In the genomic region with DNA sequence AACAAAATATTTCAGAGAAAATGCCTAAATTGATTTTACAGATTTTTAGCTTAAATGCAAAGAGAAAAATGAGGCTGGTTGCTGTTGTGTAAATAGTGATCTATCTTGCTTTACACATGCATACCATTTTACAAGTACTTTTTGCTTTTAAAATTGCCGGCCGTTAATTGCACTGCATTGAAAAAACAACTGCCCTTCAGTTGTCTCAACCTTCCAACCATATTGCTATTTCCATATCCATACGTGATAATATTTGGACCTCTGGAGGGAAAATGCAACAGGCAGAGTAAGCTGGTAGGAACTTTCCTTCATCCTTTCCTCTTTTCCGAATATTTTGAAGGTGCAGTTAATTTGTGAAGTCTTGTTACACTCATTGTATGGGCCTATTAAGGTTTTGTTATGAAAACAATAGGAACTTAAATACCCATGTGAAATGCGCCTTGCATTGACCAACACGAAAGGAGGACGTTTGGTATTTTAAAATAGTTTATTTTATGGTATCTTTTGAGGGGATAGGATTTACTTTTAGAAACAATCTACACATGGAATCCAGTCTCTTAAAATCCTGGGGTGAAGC, we compare ENCODE assay signal across 24 cellular contexts. TPM values are rescaled to one million over a fixed set of nuclear protein-coding genes. Genes with fewer than 3 reads are reported as not detected.
A peak's percentile ranks its signal among the peaks of the same experiment; 100 is the strongest.
DNase-seq lines count a peak whose midpoint lies in the region; ATAC-seq, FAIRE-seq and TF ChIP-seq lines count a peak whose summit lies in the region.
"Had no signal": no experiment of that assay in that cellular context is flagged by ENCODE, and none has a peak within 500 bp of the region (broad histone marks: within the 10 kb centered on the region; RNA-seq: fewer than 3 reads in every experiment).

No MANE protein-coding gene starts in this region.

- H2BK15ac ChIP-seq in H1 (ENCODE audit: low read length): no peak overlapping the region

- no peak overlapping the region for H4K91ac ChIP-seq in H1 (replicated peaks; ENCODE audit: insufficient read length, low read length)

- peaks cover 2% of the 10 kb centered on the region for H3K9me3 Mint-ChIP-seq in CD4-positive, alpha-beta T cell
- no peaks in the 10 kb centered on the region for H3K9me3 Mint-ChIP-seq in MCF 10A (ENCODE audit: unreplicated experiment)
- H3K9me3 Mint-ChIP-seq: memory B cell had no signal

- BruUV-seq in A673 (replicated peaks; lab: Mats Ljungman, UMichigan) (no TSS peak), MCF 10A (replicated peaks; lab: Mats Ljungman, UMichigan) (no TSS peak)

- peak overlapping the region; percentile 85 for H3K27ac Mint-ChIP-seq in CD4-positive, alpha-beta T cell
- no peak overlapping the region for H3K27ac Mint-ChIP-seq in MCF 10A (ENCODE audit: low read depth, unreplicated experiment)

- peaks cover 96 to 100% (median 99%) of the 10 kb centered on the region in 11 experiments for H3K27me3 ChIP-seq in BLaER1 treated with 17β-estradiol and CSF1 and Interleukin-3, amounts not matched to agents 10 nM and 100 nM
- H3K27me3 ChIP-seq in CD4-positive, alpha-beta T cell (ENCODE audit: control insufficient read depth, insufficient read depth, low read length): peaks cover 36% of the 10 kb centered on the region
- H3K27me3 ChIP-seq in Loucy (ENCODE audit: insufficient read depth, low read length, poor library complexity, severe bottlenecking) (no peaks in the 10 kb centered on the region), H1 (replicated peaks in 1 of 4; ENCODE audit: control insufficient read depth in 3 of 4, extremely low read depth in 1 of 4, insufficient read depth in 3 of 4, low read length in 3 of 4) (peaks cover 48 to 66% (median 59%) of the 10 kb centered on the region in 4 experiments), A673 (replicated peaks; ENCODE audit: insufficient read depth, low read depth, low read length, poor library complexity) (peaks cover 7% of the 10 kb centered on the region), esophagus muscularis mucosa (peaks cover 22 to 37% (median 33%) of the 10 kb centered on the region in 4 donors)

- ATAC-seq in CD4-positive, alpha-beta T cell (ENCODE audit: poor library complexity): no peak
- ATAC-seq: gastroesophageal sphincter, psoas muscle had no signal

- TF ChIP-seq EP300 in H1 (IDR thresholded peaks at IDR 0.05; ENCODE audit: borderline replicate concordance in 1 of 2, low read depth in 2 of 2, low read length in 2 of 2) (no peak), esophagus muscularis mucosa (IDR thresholded peaks at IDR 0.05) (no peak)

- FAIRE-seq in H1 (lab: Jason Lieb, UNC): peak; percentile 28

- peaks cover 15 to 34% (median 28%) of the 10 kb centered on the region in 10 experiments for H3K4me1 ChIP-seq in BLaER1 treated with 17β-estradiol and CSF1 and Interleukin-3, amounts not matched to agents 10 nM and 100 nM
- peaks cover 25% of the 10 kb centered on the region for H3K4me1 ChIP-seq in Loucy (ENCODE audit: insufficient read depth, low read length, poor library complexity, severe bottlenecking)
- H3K4me1 ChIP-seq in H1 (replicated peaks in 1 of 4; ENCODE audit: control insufficient read depth in 3 of 4, insufficient read depth in 4 of 4, low read length in 3 of 4): peaks cover 0 to 19% (median 8%) of the 10 kb centered on the region in 4 experiments; a peak in 6 of 7 replicates
- H3K4me1 ChIP-seq in A673 (ENCODE audit: insufficient read depth, low read length, poor library complexity, severe bottlenecking): peaks cover 4% of the 10 kb centered on the region
- H3K4me1 ChIP-seq in esophagus muscularis mucosa: peaks cover 24 to 34% (median 31%) of the 10 kb centered on the region in 4 donors

- peaks cover 35% of the 10 kb centered on the region for H3K4me1 Mint-ChIP-seq in CD4-positive, alpha-beta T cell (ENCODE audit: low read depth)
- no peaks in the 10 kb centered on the region for H3K4me1 Mint-ChIP-seq in MCF 10A (ENCODE audit: insufficient read depth, unreplicated experiment)

- peaks cover 73% of the 10 kb centered on the region for H3K79me2 ChIP-seq in Loucy (ENCODE audit: insufficient read depth, low read length)
- H3K79me2 ChIP-seq in H1 (ENCODE audit: control insufficient read depth in 1 of 2, insufficient read depth in 2 of 2, low read length in 2 of 2): no peaks in the 10 kb centered on the region

- TF ChIP-seq POLR2A in H1 (IDR thresholded peaks at IDR 0.05; ENCODE audit: control extremely low read depth in 1 of 2, low read depth in 2 of 2, low read length in 2 of 2) (no peak), esophagus muscularis mucosa (IDR thresholded peaks at IDR 0.05; ENCODE audit: low read depth) (no peak)

- H3K18ac ChIP-seq in H1 (ENCODE audit: extremely low read depth, low read length): no peak overlapping the region

- H3K23ac ChIP-seq in H1 (ENCODE audit: insufficient read length): no peak overlapping the region

- intact Hi-C loops in CD4-positive, alpha-beta T cell (cut with DNase I, micrococcal nuclease): loop anchor here in 1 of 2 experiments (5.0 kb wide), 1 partner anchor 75 kb away; no protein-coding TSS in a partner anchor
- intact Hi-C loops in A673 (cut with micrococcal nuclease; ENCODE audit: unreplicated experiment): no loop called here
- intact Hi-C loops in esophagus muscularis mucosa (cut with DNase I): no loop called here
- intact Hi-C loops in MCF 10A (cut with micrococcal nuclease): no loop called here

- no peaks in the 10 kb centered on the region for H3K9me2 ChIP-seq in Loucy (replicated peaks; ENCODE audit: low read depth, low read length)

- H3K56ac ChIP-seq in H1 (replicated peaks; ENCODE audit: insufficient read length, low read depth, low read length): no peak overlapping the region

- peak overlapping the region; percentile 71 to 94 (median 81); a peak in 21 of 22 replicates for H3K4me2 ChIP-seq in BLaER1 treated with 17β-estradiol and CSF1 and Interleukin-3, amounts not matched to agents 10 nM and 100 nM
- H3K4me2 ChIP-seq in Loucy (ENCODE audit: low read depth, low read length, poor library complexity, severe bottlenecking) (peak overlapping the region; percentile 62), H1 (ENCODE audit: insufficient read depth in 1 of 2, low read depth in 2 of 2, low read length in 2 of 2) (no peak overlapping the region)

- no peak overlapping the region for H2BK20ac ChIP-seq in H1 (ENCODE audit: low read length)

- CTCF ChIA-PET in CD4-positive, alpha-beta T cell (lab: Charles Lee): interaction anchor here (0.9 to 1.3 kb wide), 2 partner anchors 9 to 13 kb away, joined by 3 to 4 read pairs; a partner anchor contains a TSS
- CTCF ChIA-PET in H1 (lab: Charles Lee; ENCODE audit: partially characterized antibody): no interaction called here
- CTCF ChIA-PET in A673 (lab: Charles Lee): no interaction called here
- CTCF ChIA-PET in MCF 10A (lab: Yijun Ruan, JAX): interaction anchor here (0.7 kb wide), 1 partner anchor 9 kb away, joined by 3 read pairs; no protein-coding TSS in a partner anchor

- H2AK5ac ChIP-seq in H1 (ENCODE audit: low read depth, low read length): no peak overlapping the region

- H2AFZ ChIP-seq in Loucy (ENCODE audit: low read length) (no peak overlapping the region), H1 (ENCODE audit: low read length) (no peak overlapping the region)

- no peak overlapping the region for H2BK12ac ChIP-seq in H1 (ENCODE audit: low read depth, low read length)

- H3K4ac ChIP-seq in H1 (replicated peaks; ENCODE audit: insufficient read length, low read depth, low read length): no peak overlapping the region

- H3F3A ChIP-seq in Loucy (ENCODE audit: low read depth): peaks cover 8% of the 10 kb centered on the region; the same call in 1 of the 2 replicates

- peak overlapping the region; percentile 85 for H3K4me3 Mint-ChIP-seq in CD4-positive, alpha-beta T cell
- no peak overlapping the region for H3K4me3 Mint-ChIP-seq in MCF 10A (ENCODE audit: unreplicated experiment)

- H3K4me3 ChIP-seq in BLaER1 treated with 17β-estradiol and CSF1 and Interleukin-3, amounts not matched to agents 10 nM and 100 nM: peak overlapping the region; percentile 39 to 71 (median 61); a peak in 19 of 20 replicates
- H3K4me3 ChIP-seq in Loucy (ENCODE audit: low read length, poor library complexity, severe bottlenecking): peak overlapping the region; percentile 47
- no peak overlapping the region for H3K4me3 ChIP-seq in H1 (ENCODE audit: extremely low read depth in 1 of 4, insufficient read depth in 2 of 4, low read depth in 3 of 4, low read length in 4 of 4)
- H3K4me3 ChIP-seq in A673 (ENCODE audit: low read depth, low read length, poor library complexity, severe bottlenecking): no peak overlapping the region
- H3K4me3 ChIP-seq in esophagus muscularis mucosa: no peak overlapping the region
- H3K4me3 ChIP-seq: gastroesophageal sphincter, psoas muscle, sigmoid colon, uterus had no signal

- no peak for DNase-seq in CD4-positive, alpha-beta T cell
- DNase-seq in H1 (ENCODE audit: low read depth in 1 of 2, low spot score in 2 of 2): no peak
- DNase-seq in A673 (ENCODE audit: low spot score): no peak
- DNase-seq in esophagus muscularis mucosa (ENCODE audit: extremely low spot score): no peak
- DNase-seq in MCF 10A (ENCODE audit: unreplicated experiment): no peak
- DNase-seq: activated CD4-positive, CD25-positive, alpha-beta regulatory T cell treated with anti-CD3 and anti-CD28 coated beads, Interleukin-2, amount 50 U/mL, for 72 hours; GF-D8; hippocampal formation; NCI-H1417 treated with DMSO at 0.1 percent for 48 hours; NCI-H2081; NCI-H345; psoas muscle; sigmoid colon; stimulated activated naive CD4-positive, alpha-beta T cell treated with Interleukin-2 at 50 U/mL for 16 hours; T-helper 2 cell; uterus had no signal

- no peak for TF ChIP-seq RAD21 in H1 (IDR thresholded peaks at IDR 0.05 in 1 of 2, conservative IDR thresholded peaks at IDR 0.05 in 1 of 2; ENCODE audit: low read depth in 2 of 2, low read length in 2 of 2)

- H2BK120ac ChIP-seq in H1 (replicated peaks; ENCODE audit: low read depth, low read length): no peak overlapping the region

- H3K14ac ChIP-seq in H1 (ENCODE audit: insufficient read length): no peak overlapping the region

- TF ChIP-seq CTCF in CD4-positive, alpha-beta T cell (IDR thresholded peaks at IDR 0.05): no peak
- TF ChIP-seq CTCF in Loucy (conservative IDR thresholded peaks at IDR 0.05; ENCODE audit: low read length) (no peak), H1 (IDR thresholded peaks at IDR 0.05; ENCODE audit: control extremely low read depth in 1 of 3, insufficient read depth in 1 of 3, low read depth in 1 of 3, low read length in 3 of 3) (no peak), A673 (conservative IDR thresholded peaks at IDR 0.05; ENCODE audit: low read depth, low read length) (no peak), esophagus muscularis mucosa (IDR thresholded peaks at IDR 0.05) (no peak), MCF 10A (IDR thresholded peaks at IDR 0.05; ENCODE audit: unreplicated experiment) (no peak)

- H3K36me3 Mint-ChIP-seq in CD4-positive, alpha-beta T cell (ENCODE audit: low read depth): peaks cover 35% of the 10 kb centered on the region
- H3K36me3 Mint-ChIP-seq in MCF 10A (ENCODE audit: insufficient read depth, unreplicated experiment): peaks cover 31% of the 10 kb centered on the region

- H3K27me3 Mint-ChIP-seq in CD4-positive, alpha-beta T cell: peaks cover 48% of the 10 kb centered on the region
- peaks cover 8% of the 10 kb centered on the region for H3K27me3 Mint-ChIP-seq in MCF 10A (ENCODE audit: insufficient read depth, unreplicated experiment)
- H3K27me3 Mint-ChIP-seq: memory B cell had no signal

- 9% methylated on average over 7 of the region's 7 CpGs; no CpG with 5 or more reads in 1 of the 2 experiments for WGBS in H1 (ENCODE audit: extremely low coverage in 1 of 2, insufficient coverage in 1 of 2, insufficient read length in 1 of 2, insufficient replicate concordance in 2 of 2, low coverage in 1 of 2, low lambda C conversion rate in 2 of 2, missing lambda C conversion rate in 1 of 2), 2 experiments
- WGBS in esophagus muscularis mucosa: 91% methylated on average over 7 of the region's 7 CpGs

- H3K36me3 ChIP-seq in BLaER1 treated with 17β-estradiol and CSF1 and Interleukin-3, amounts not matched to agents 10 nM and 100 nM: peaks cover 0 to 18% (median 6%) of the 10 kb centered on the region in 11 experiments; a peak in 10 of 22 replicates
- H3K36me3 ChIP-seq in Loucy (ENCODE audit: insufficient read depth, low read length) (peaks cover 25% of the 10 kb centered on the region), H1 (ENCODE audit: control insufficient read depth in 2 of 4, insufficient read depth in 4 of 4, low read length in 3 of 4) (peaks cover 0 to 3% (median 0%) of the 10 kb centered on the region in 4 experiments; a peak in 3 of 8 replicates), A673 (ENCODE audit: insufficient read depth, low read length, poor library complexity, severe bottlenecking) (peaks cover 38% of the 10 kb centered on the region), esophagus muscularis mucosa (peaks cover 14 to 33% (median 22%) of the 10 kb centered on the region in 4 donors)
- H3K36me3 ChIP-seq: uterus had no signal

- no peak overlapping the region for H4K5ac ChIP-seq in H1 (ENCODE audit: insufficient read length, low read depth, low read length)

- no peak overlapping the region for H4K8ac ChIP-seq in H1 (ENCODE audit: extremely low read depth, insufficient read depth, low read length)

- peak overlapping the region; percentile 39 to 98 (median 94); a peak in 20 of 22 replicates for H3K27ac ChIP-seq in BLaER1 treated with 17β-estradiol and CSF1 and Interleukin-3, amounts not matched to agents 10 nM and 100 nM
- no peak overlapping the region for H3K27ac ChIP-seq in CD4-positive, alpha-beta T cell (ENCODE audit: low read depth, low read length)
- H3K27ac ChIP-seq in H1 (ENCODE audit: low read depth, low read length) (no peak overlapping the region), A673 (ENCODE audit: low read depth, low read length, poor library complexity, severe bottlenecking) (no peak overlapping the region), esophagus muscularis mucosa (replicated peaks in 1 of 4) (no peak overlapping the region)
- H3K27ac ChIP-seq: gastroesophageal sphincter, psoas muscle, RWPE1, sigmoid colon, thoracic aorta, uterus had no signal

- peaks cover 19 to 28% (median 24%) of the 10 kb centered on the region in 11 experiments for H3K9me3 ChIP-seq in BLaER1 treated with 17β-estradiol and CSF1 and Interleukin-3, amounts not matched to agents 10 nM and 100 nM (replicated peaks in 1 of 11)
- H3K9me3 ChIP-seq in CD4-positive, alpha-beta T cell (ENCODE audit: control insufficient read depth, low read length): no peaks in the 10 kb centered on the region
- H3K9me3 ChIP-seq in Loucy (ENCODE audit: insufficient read depth, low read depth, low read length): no peaks in the 10 kb centered on the region
- no peaks in the 10 kb centered on the region; a peak in 1 of 4 replicates for H3K9me3 ChIP-seq in H1 (ENCODE audit: insufficient read depth in 2 of 2, low read depth in 1 of 2, low read length in 1 of 2)
- H3K9me3 ChIP-seq in A673 (ENCODE audit: low read depth, low read length, poor library complexity, severe bottlenecking): no peaks in the 10 kb centered on the region
- no peaks in the 10 kb centered on the region for H3K9me3 ChIP-seq in esophagus muscularis mucosa
- H3K9me3 ChIP-seq: psoas muscle, sigmoid colon, thoracic aorta, uterus had no signal

- H3K9ac ChIP-seq in BLaER1 treated with 17β-estradiol and CSF1 and Interleukin-3, amounts not matched to agents 10 nM and 100 nM: peak overlapping the region; percentile 56 to 98 (median 86); a peak in 21 of 22 replicates
- H3K9ac ChIP-seq in Loucy (ENCODE audit: low read depth, low read length, poor library complexity, severe bottlenecking) (peak overlapping the region; percentile 30), H1 (replicated peaks in 1 of 4; ENCODE audit: extremely low read depth in 1 of 4, low read depth in 3 of 4, low read length in 3 of 4) (no peak overlapping the region)

- H2BK5ac ChIP-seq in H1 (ENCODE audit: low read depth, low read length): no peak overlapping the region

- H3K79me1 ChIP-seq in H1 (ENCODE audit: low read depth, low read length): no peaks in the 10 kb centered on the region

- H4K20me1 ChIP-seq in BLaER1 treated with 17β-estradiol and CSF1 and Interleukin-3, amounts not matched to agents 10 nM and 100 nM: peaks cover 0 to 17% (median 6%) of the 10 kb centered on the region in 11 experiments; a peak in 7 of 22 replicates
- H4K20me1 ChIP-seq in Loucy (ENCODE audit: insufficient read depth, low read length, poor library complexity, severe bottlenecking): peaks cover 2% of the 10 kb centered on the region
- H4K20me1 ChIP-seq in H1 (replicated peaks in 1 of 2; ENCODE audit: control insufficient read depth in 1 of 2, insufficient read depth in 2 of 2, low read length in 2 of 2): peaks cover 0 to 2% of the 10 kb centered on the region in 2 experiments

- POLR2A ChIA-PET in CD4-positive, alpha-beta T cell (lab: Charles Lee): interaction anchor here (0.8 to 2.1 kb wide), 5 partner anchors 9 to 104 kb away, joined by 3 to 24 read pairs (median 5); a partner anchor contains a TSS
- POLR2A ChIA-PET in H1 (lab: Charles Lee; ENCODE audit: partially characterized antibody): interaction anchor here (1.3 to 1.6 kb wide), 2 partner anchors 10 to 16 kb away, joined by 4 read pairs; a partner anchor contains a TSS
- POLR2A ChIA-PET in A673 (lab: Charles Lee; ENCODE audit: low non-redundant PET): no interaction called here
- POLR2A ChIA-PET in MCF 10A (lab: Yijun Ruan, JAX): interaction anchor here (1.2 to 1.8 kb wide), 2 partner anchors 8 to 16 kb away, joined by 4 to 8 read pairs; a partner anchor contains a TSS

- H3K23me2 ChIP-seq in H1 (ENCODE audit: low read depth, low read length): peaks cover 9% of the 10 kb centered on the region; the same call in 1 of the 2 replicates

RNA-seq across cellular contexts. Expression of a gene that starts 11.3 kb away (rescaled TPM):
- 10 to 100 TPM; 65.4 to 69.3 TPM for total RNA-seq in CD4-positive, alpha-beta T cell
- 7.0 and 10.7 TPM in 2 replicates for total RNA-seq in H1 (2021; fragmentation: NEBNext Ultra II Directional; extraction: Animal tissue kit (Norgen Biotek cat#: 25700))
- polyA plus RNA-seq in H1 (2011; rRNA removed): 2.8 and 2.9 TPM in 2 replicates
- polyA plus RNA-seq in H1 (2011; cell fraction: cytosol; rRNA removed): 4.1 TPM
- 7.6 TPM for polyA plus RNA-seq in H1 (2011; cell fraction: nucleus; rRNA removed)
- polyA plus RNA-seq in H1 (2012, experiment 1 of 2): 2.8 to 10.9 TPM (median 4.8 TPM) in 4 replicates
- polyA plus RNA-seq in H1 (2012, experiment 2 of 2): 0.12 TPM
- 2.9 TPM for polyA plus RNA-seq in H1 (2013, experiment 1 of 2)
- polyA plus RNA-seq in H1 (2013, experiment 2 of 2): 2.7 TPM
- 5.2 and 8.7 TPM in 2 replicates for polyA minus RNA-seq in H1 (2011; rRNA and poly(A)+ RNA removed)
- 5.9 TPM for polyA minus RNA-seq in H1 (2011; cell fraction: cytosol; rRNA and poly(A)+ RNA removed)
- polyA minus RNA-seq in H1 (2011; cell fraction: nucleus; rRNA and poly(A)+ RNA removed): 7.2 TPM
- total RNA-seq in A673 (2021) (65.3 and 85.2 TPM in 2 replicates), esophagus muscularis mucosa (100 to 1,000 TPM in 2 of 4 donors, 10 to 100 TPM in 2; 74.4 to 106 (median 89.4) TPM), MCF 10A (2022) (78.0 and 80.1 TPM in 2 replicates)

RNA-seq across cellular contexts. Expression of a gene that starts 13.1 kb away (rescaled TPM):
- not detected for total RNA-seq in CD4-positive, alpha-beta T cell
- total RNA-seq in H1 (2021; fragmentation: NEBNext Ultra II Directional; extraction: Animal tissue kit (Norgen Biotek cat#: 25700)): 0.34 TPM in 1 of 2 replicates, not detected in the other
- polyA plus RNA-seq in H1 (2011; rRNA removed): 0.14 TPM in 2 replicates
- polyA plus RNA-seq in H1 (2011; cell fraction: cytosol; rRNA removed): 0.28 TPM
- polyA plus RNA-seq in H1 (2011; cell fraction: nucleus; rRNA removed): 0.16 TPM
- 0.14 to 0.33 TPM (median 0.19 TPM) in 4 replicates for polyA plus RNA-seq in H1 (2012, experiment 1 of 2)
- not detected for polyA plus RNA-seq in H1 (2012, experiment 2 of 2)
- 0.08 TPM for polyA plus RNA-seq in H1 (2013, experiment 1 of 2)
- polyA plus RNA-seq in H1 (2013, experiment 2 of 2): 0.13 TPM
- 0.27 and 0.41 TPM in 2 replicates for polyA minus RNA-seq in H1 (2011; rRNA and poly(A)+ RNA removed)
- not detected for polyA minus RNA-seq in H1 (2011; cell fraction: cytosol; rRNA and poly(A)+ RNA removed)
- not detected for polyA minus RNA-seq in H1 (2011; cell fraction: nucleus; rRNA and poly(A)+ RNA removed)
- total RNA-seq in A673 (2021) (0.39 and 0.74 TPM in 2 replicates), esophagus muscularis mucosa (under 1 TPM in 1 of 4 donors, not detected in 3; 0.19 TPM), MCF 10A (2022) (not detected in 2 replicates)
- total RNA-seq: dermis microvascular lymphatic vessel endothelial cell, gastroesophageal sphincter, HT1080, sigmoid colon, thoracic aorta had no signal
- polyA plus RNA-seq: psoas muscle had no signal

RNA-seq across cellular contexts. Expression of a gene that starts 16.0 kb away (rescaled TPM):
- 10 to 100 TPM; 43.2 to 51.0 TPM for total RNA-seq in CD4-positive, alpha-beta T cell
- total RNA-seq in H1 (2021; fragmentation: NEBNext Ultra II Directional; extraction: Animal tissue kit (Norgen Biotek cat#: 25700)): 2.3 and 2.7 TPM in 2 replicates
- polyA plus RNA-seq in H1 (2011; rRNA removed): 0.94 and 2.7 TPM in 2 replicates
- polyA plus RNA-seq in H1 (2011; cell fraction: cytosol; rRNA removed): 2.1 TPM
- 1.2 TPM for polyA plus RNA-seq in H1 (2011; cell fraction: nucleus; rRNA removed)
- polyA plus RNA-seq in H1 (2012, experiment 1 of 2): 2.4 to 4.3 TPM (median 2.7 TPM) in 4 replicates
- 1.8 TPM for polyA plus RNA-seq in H1 (2012, experiment 2 of 2)
- polyA plus RNA-seq in H1 (2013, experiment 1 of 2): 4.5 TPM
- 3.1 TPM for polyA plus RNA-seq in H1 (2013, experiment 2 of 2)
- 0.63 and 1.8 TPM in 2 replicates for polyA minus RNA-seq in H1 (2011; rRNA and poly(A)+ RNA removed)
- polyA minus RNA-seq in H1 (2011; cell fraction: cytosol; rRNA and poly(A)+ RNA removed): not detected
- not detected for polyA minus RNA-seq in H1 (2011; cell fraction: nucleus; rRNA and poly(A)+ RNA removed)
- total RNA-seq in A673 (2021) (66.0 and 72.6 TPM in 2 replicates), esophagus muscularis mucosa (10 to 100 TPM; 25.5 to 41.1 (median 31.5) TPM), MCF 10A (2022) (69.4 and 73.4 TPM in 2 replicates)

Comparison
In these comparisons a context has a peak if more than half of its experiments do, and no peak if none do; other contexts are left out.
1. H3K27ac ChIP-seq: peak in BLaER1 treated with 17β-estradiol and CSF1 and Interleukin-3, amounts not matched to agents 10 nM and 100 nM (11 of 11); none in CD4-positive, alpha-beta T cell (single experiment), H1 (single experiment), A673 (single experiment) and esophagus muscularis mucosa (0 of 4).
2. H3K4me2 ChIP-seq: peak in BLaER1 treated with 17β-estradiol and CSF1 and Interleukin-3, amounts not matched to agents 10 nM and 100 nM (11 of 11) and Loucy (single experiment); none in H1 (0 of 2).
3. H3K4me3 ChIP-seq: peak in BLaER1 treated with 17β-estradiol and CSF1 and Interleukin-3, amounts not matched to agents 10 nM and 100 nM (10 of 10) and Loucy (single experiment); none in H1 (0 of 4), A673 (single experiment) and esophagus muscularis mucosa (0 of 4).
4. H3K9ac ChIP-seq: peak in BLaER1 treated with 17β-estradiol and CSF1 and Interleukin-3, amounts not matched to agents 10 nM and 100 nM (11 of 11) and Loucy (single experiment); none in H1 (0 of 4).
5. CTCF ChIA-PET loops: an anchor here in CD4-positive, alpha-beta T cell (0.9 to 1.3 kb wide) and MCF 10A (0.7 kb wide); none called in H1 and A673.